23 cellular contexts compared by ENCODE assay signal in the genomic region with DNA sequence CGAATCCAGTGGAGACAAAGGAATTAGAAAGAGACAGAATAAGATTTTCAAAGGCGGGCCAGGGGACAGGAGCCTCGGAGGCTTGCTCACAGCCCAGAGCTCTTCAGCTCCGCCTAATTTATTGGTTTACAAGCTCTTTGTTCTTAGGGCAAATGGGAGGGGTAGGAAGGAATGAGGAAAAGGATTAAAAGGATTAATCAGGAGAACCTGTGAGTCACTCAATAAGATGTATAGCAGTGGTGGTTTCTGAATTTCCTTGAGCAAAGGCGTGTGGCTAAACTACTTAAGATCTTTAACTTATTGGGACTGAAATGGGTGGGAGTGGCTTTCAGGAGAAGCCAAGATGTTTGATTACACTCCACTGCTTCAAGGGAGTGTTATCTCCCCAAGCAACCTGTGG.
"Had no signal": no experiment of that assay in that cellular context is flagged by ENCODE, and none has a peak within 500 bp of the region (broad histone marks: within the 10 kb centered on the region; RNA-seq: fewer than 3 reads in every experiment).

No MANE protein-coding gene starts in this region.

- H3K27ac Mint-ChIP-seq: activated B cell treated with CpG ODN at 0.5 μM for 24 hours; activated CD8-positive, alpha-beta T cell treated with anti-CD3 and anti-CD28 coated beads, Interleukin-2, amount 10 ng/mL, durations not matched to agents 7 days and 5 days; activated naive CD8-positive, alpha-beta T cell; activated T-cell treated with anti-CD3 and anti-CD28 coated beads, Interleukin-2, amount 50 U/mL, for 72 hours; dendritic cell treated with granulocyte-macrophage colony-stimulating factor and Interleukin-4, amounts not matched to agents 40 ng/mL and 50 ng/mL, for 4 days; nephron had no signal

- H3K9me3 ChIP-seq: body of pancreas had no signal

- H3K27ac ChIP-seq: body of pancreas, esophagus muscularis mucosa had no signal

- ATAC-seq: activated CD8-positive, alpha-beta T cell treated with anti-CD3 and anti-CD28 coated beads, Interleukin-2, amount 10 ng/mL, durations not matched to agents 7 days and 5 days; activated T-cell treated with anti-CD3 and anti-CD28 coated beads, Interleukin-2, amount 50 U/mL, for 72 hours; body of pancreas; left ventricle myocardium superior; right cardiac atrium had no signal

- H3K4me1 ChIP-seq: body of pancreas, esophagus muscularis mucosa had no signal

- H3K4me3 ChIP-seq: body of pancreas, esophagus muscularis mucosa, skin epidermis had no signal

- H3K36me3 ChIP-seq: esophagus muscularis mucosa had no signal

- H3K36me3 Mint-ChIP-seq: activated naive CD8-positive, alpha-beta T cell had no signal

- H3K27me3 ChIP-seq: body of pancreas, esophagus muscularis mucosa had no signal

- H3K4me3 Mint-ChIP-seq: activated B cell treated with CpG ODN at 0.5 μM for 24 hours; activated CD8-positive, alpha-beta T cell treated with anti-CD3 and anti-CD28 coated beads, Interleukin-2, amount 10 ng/mL, durations not matched to agents 7 days and 5 days; activated naive CD8-positive, alpha-beta T cell; activated T-cell treated with anti-CD3 and anti-CD28 coated beads, Interleukin-2, amount 50 U/mL, for 72 hours; dendritic cell treated with granulocyte-macrophage colony-stimulating factor and Interleukin-4, amounts not matched to agents 40 ng/mL and 50 ng/mL, for 4 days; nephron had no signal

- DNase-seq: activated B cell treated with CpG ODN at 0.5 μM for 24 hours; activated CD4-positive, alpha-beta T cell treated with anti-CD3 and anti-CD28 coated beads for 48 hours; activated CD8-positive, alpha-beta memory T cell treated with anti-CD3 and anti-CD28 coated beads, Interleukin-2, amount 50 U/mL, for 48 hours; activated CD8-positive, alpha-beta T cell treated with anti-CD3 and anti-CD28 coated beads, Interleukin-2, amount 10 ng/mL, durations not matched to agents 7 days and 5 days; activated gamma-delta T cell treated with Interleukin-2 at 50 U/mL for 16 hours; activated T-cell treated with anti-CD3 and anti-CD28 coated beads, Interleukin-2, amount 50 U/mL, for 72 hours; amygdala; body of pancreas; hippocampal formation; left ventricle myocardium superior; occipital lobe; right cardiac atrium; stimulated activated CD4-positive, alpha-beta T cell treated with anti-CD3 and anti-CD28 coated beads, Interleukin-15, amount 100 ng/mL, for 24 hours; stimulated activated CD4-positive, alpha-beta T cell treated with anti-CD3 and anti-CD28 coated beads, Interleukin-4, amount 100 ng/mL, for 1 hour; stimulated activated naive CD4-positive, alpha-beta T cell; substantia nigra; T-helper 2 cell; trophoblast cell had no signal

- H3K4me1 Mint-ChIP-seq: activated B cell treated with CpG ODN at 0.5 μM for 24 hours, nephron had no signal

- H3K27me3 Mint-ChIP-seq: activated B cell treated with CpG ODN at 0.5 μM for 24 hours; activated naive CD8-positive, alpha-beta T cell; dendritic cell treated with granulocyte-macrophage colony-stimulating factor and Interleukin-4, amounts not matched to agents 40 ng/mL and 50 ng/mL, for 4 days had no signal
